In the genomic region with DNA sequence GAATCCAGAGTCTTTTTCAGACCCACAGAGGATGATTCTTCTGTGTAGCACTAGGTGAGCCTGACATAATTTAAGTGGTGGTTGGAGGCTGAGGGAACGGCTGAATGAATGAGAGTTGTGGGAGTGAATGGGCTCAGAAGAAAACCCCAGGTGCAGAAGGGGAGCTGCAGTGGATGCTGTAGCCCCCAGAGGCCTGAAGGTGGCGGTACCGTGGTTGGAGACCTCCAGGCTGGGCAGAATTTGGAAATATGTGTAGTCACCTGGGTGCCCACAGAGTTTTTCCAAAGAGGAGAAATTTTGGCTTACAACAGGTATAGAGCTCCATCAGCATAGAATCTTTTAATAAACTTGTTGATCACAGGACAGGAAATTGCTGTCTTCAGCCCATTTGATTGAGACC, we compare ENCODE assay signal across 10 cellular contexts. TPM values are rescaled to one million over a fixed set of nuclear protein-coding genes. Genes with fewer than 3 reads are reported as not detected.
DNase-seq lines count a peak whose midpoint lies in the region; ATAC-seq, FAIRE-seq and TF ChIP-seq lines count a peak whose summit lies in the region.
"Had no signal": no experiment of that assay in that cellular context is flagged by ENCODE, and none has a peak within 500 bp of the region (broad histone marks: within the 10 kb centered on the region; RNA-seq: fewer than 3 reads in every experiment).

No MANE protein-coding gene starts in this region.

- no peak for FAIRE-seq in astrocyte (lab: Jason Lieb, UNC)

- H2BK12ac ChIP-seq in H9 (ENCODE audit: insufficient read length, low read depth, low read length) = no peak overlapping the region

- H3K4me2 ChIP-seq in SK-N-SH (no peak overlapping the region), H9 (ENCODE audit: insufficient read depth, insufficient read length, low read length) (no peak overlapping the region), astrocyte (ENCODE audit: low read length) (no peak overlapping the region)

- H3K79me2 ChIP-seq in SK-N-SH (ENCODE audit: insufficient read depth) (no peaks in the 10 kb centered on the region), H9 (ENCODE audit: insufficient read depth, low read length) (no peaks in the 10 kb centered on the region), astrocyte (ENCODE audit: insufficient read depth, low read length) (no peaks in the 10 kb centered on the region)

- H3K4ac ChIP-seq in H9 (ENCODE audit: low read depth, low read length) = no peak overlapping the region

- H3K27me3 Mint-ChIP-seq in H9 (ENCODE audit: low read depth) = peaks cover 92% of the 10 kb centered on the region
- H3K27me3 Mint-ChIP-seq in astrocyte (ENCODE audit: low read depth, unreplicated experiment) = peaks cover 81% of the 10 kb centered on the region

- no peak overlapping the region for H3K23ac ChIP-seq in H9 (ENCODE audit: insufficient read length, low read depth, low read length)

- ATAC-seq in SK-N-SH treated with all-trans-retinoic acid at 6 μM for 48 hours = no peak
- no peak for ATAC-seq in HG03108 (IDR thresholded peaks at IDR 0.05; ENCODE audit: unreplicated experiment)
- ATAC-seq in GM21381 (IDR thresholded peaks at IDR 0.05; ENCODE audit: unreplicated experiment) = no peak

- H2AK5ac ChIP-seq in H9 (ENCODE audit: insufficient read length, low read length) = no peak overlapping the region

- H3K4me3 Mint-ChIP-seq in H9 = no peak overlapping the region
- no peak overlapping the region for H3K4me3 Mint-ChIP-seq in astrocyte (ENCODE audit: unreplicated experiment)
- H3K4me3 Mint-ChIP-seq: CD4-positive, alpha-beta T cell had no signal

- no peak overlapping the region for H4K5ac ChIP-seq in H9 (ENCODE audit: insufficient read length, low read depth, low read length)

- H2BK20ac ChIP-seq in H9 (ENCODE audit: low read depth, low read length, poor library complexity, severe bottlenecking) = no peak overlapping the region

- H3K9me3 Mint-ChIP-seq in H9 = no peaks in the 10 kb centered on the region
- H3K9me3 Mint-ChIP-seq in astrocyte (ENCODE audit: unreplicated experiment) = peaks cover 9% of the 10 kb centered on the region
- H3K9me3 Mint-ChIP-seq: CD4-positive, alpha-beta T cell had no signal

- no peak overlapping the region for H4K8ac ChIP-seq in H9 (replicated peaks; ENCODE audit: insufficient read length, low read depth, low read length)

- no peak overlapping the region for H3K18ac ChIP-seq in H9 (ENCODE audit: insufficient read length, low read depth, low read length)

- H3K27me3 ChIP-seq in SK-N-SH (ENCODE audit: insufficient read depth) = peaks cover 4% of the 10 kb centered on the region; the same call in 1 of the 2 replicates
- H3K27me3 ChIP-seq in H9 (ENCODE audit: insufficient read depth, low read length) = peaks cover 15% of the 10 kb centered on the region
- H3K27me3 ChIP-seq in astrocyte (ENCODE audit: insufficient read depth, low read length) = peaks cover 38% of the 10 kb centered on the region

- H3K4me1 ChIP-seq in SK-N-SH (ENCODE audit: control insufficient read depth in 1 of 2, insufficient read depth in 2 of 2, low read depth in 1 of 2, low read length in 1 of 2) = peaks cover 0 to 3% of the 10 kb centered on the region in 2 experiments; a peak in 1 of 4 replicates
- no peaks in the 10 kb centered on the region for H3K4me1 ChIP-seq in H9 (ENCODE audit: insufficient read depth, low read length)
- H3K4me1 ChIP-seq in astrocyte (ENCODE audit: insufficient read depth, low read length) = peaks cover 7% of the 10 kb centered on the region

- H3K4me1 Mint-ChIP-seq in H9 = peaks cover 4 to 5% of the 10 kb centered on the region in 2 experiments
- H3K4me1 Mint-ChIP-seq in astrocyte (ENCODE audit: low read depth, unreplicated experiment) = no peaks in the 10 kb centered on the region

- TF ChIP-seq CTCF in SK-N-SH (IDR thresholded peaks at IDR 0.05) = peak; percentile 41; the same call in 1 of the 2 replicates
- peak; percentile 81 for TF ChIP-seq CTCF in H9 (conservative IDR thresholded peaks at IDR 0.05)
- peak; percentile 45 for TF ChIP-seq CTCF in astrocyte (IDR thresholded peaks at IDR 0.05; ENCODE audit: insufficient read depth, low read depth, low read length)

- H3K4me3 ChIP-seq in SK-N-SH (ENCODE audit: low read depth in 2 of 2, low read length in 1 of 2) = no peak overlapping the region; a peak in 1 of 4 replicates
- no peak overlapping the region for H3K4me3 ChIP-seq in astrocyte (ENCODE audit: insufficient read depth, low read depth, low read length)

- no peak for TF ChIP-seq RAD21 in SK-N-SH (IDR thresholded peaks at IDR 0.05; ENCODE audit: low read length)

- CTCF ChIA-PET in SK-N-SH (lab: Yijun Ruan, JAX) = interaction anchor here (0.7 to 1.2 kb wide), 2 partner anchors 12 to 89 kb away, joined by 3 to 4 read pairs; no protein-coding TSS in a partner anchor

- peaks cover 3% of the 10 kb centered on the region for H3F3A ChIP-seq in SK-N-SH (replicated peaks; ENCODE audit: insufficient read depth)

- H3K27ac ChIP-seq in SK-N-SH (ENCODE audit: low read depth in 2 of 2, low read length in 1 of 2) (no peak overlapping the region), H9 (ENCODE audit: insufficient read length, low read depth, low read length) (no peak overlapping the region), astrocyte (ENCODE audit: low read depth, low read length) (no peak overlapping the region)

- TF ChIP-seq EP300 in SK-N-SH (IDR thresholded peaks at IDR 0.05; ENCODE audit: borderline replicate concordance in 1 of 2, low read depth in 1 of 2, low read length in 1 of 2) = no peak

- no peak overlapping the region for H4K91ac ChIP-seq in H9 (ENCODE audit: insufficient read length, low read depth, low read length)

- H3K36me3 ChIP-seq in SK-N-SH (replicated peaks in 1 of 2; ENCODE audit: control insufficient read depth in 1 of 2, insufficient read depth in 2 of 2, low read length in 1 of 2) = no peaks in the 10 kb centered on the region
- H3K36me3 ChIP-seq in astrocyte (ENCODE audit: insufficient read depth, low read length) = no peaks in the 10 kb centered on the region

- H3K9ac ChIP-seq in SK-N-SH (no peak overlapping the region), H9 (ENCODE audit: extremely low read depth, insufficient read length, low read length) (no peak overlapping the region), astrocyte (ENCODE audit: low read length) (no peak overlapping the region)

- peaks cover 8% of the 10 kb centered on the region for H3K23me2 ChIP-seq in H9 (ENCODE audit: insufficient read length, low read depth, low read length, poor library complexity, severe bottlenecking)

- H3K27ac Mint-ChIP-seq in H9 (no peak overlapping the region), astrocyte (ENCODE audit: unreplicated experiment) (no peak overlapping the region)
- H3K27ac Mint-ChIP-seq: CD4-positive, alpha-beta T cell had no signal

- H3K56ac ChIP-seq in H9 (ENCODE audit: insufficient read length, low read depth, low read length) = no peak overlapping the region

- no peak overlapping the region for H3K14ac ChIP-seq in H9 (ENCODE audit: insufficient read depth, low read length)

- H4K20me1 ChIP-seq in SK-N-SH (ENCODE audit: insufficient read depth) (no peaks in the 10 kb centered on the region), H9 (ENCODE audit: control insufficient read depth, insufficient read depth, insufficient read length) (no peaks in the 10 kb centered on the region), astrocyte (ENCODE audit: insufficient read depth, low read length) (no peaks in the 10 kb centered on the region)

- H3K36me3 Mint-ChIP-seq in H9 (ENCODE audit: insufficient read depth in 1 of 3, low read depth in 3 of 3) (no peaks in the 10 kb centered on the region), astrocyte (ENCODE audit: low read depth, unreplicated experiment) (no peaks in the 10 kb centered on the region)

- no peaks in the 10 kb centered on the region for H3K79me1 ChIP-seq in H9 (ENCODE audit: insufficient read depth, low read depth, low read length, poor library complexity, severe bottlenecking)

- no peak overlapping the region for H2BK5ac ChIP-seq in H9 (ENCODE audit: insufficient read length, low read length)

- POLR2A ChIA-PET in SK-N-SH (lab: Yijun Ruan, JAX) = no interaction called here

- H3K9me3 ChIP-seq in SK-N-SH = no peaks in the 10 kb centered on the region
- H3K9me3 ChIP-seq in H9 (ENCODE audit: control insufficient read depth, low read depth, low read length) = no peaks in the 10 kb centered on the region
- no peaks in the 10 kb centered on the region for H3K9me3 ChIP-seq in astrocyte (ENCODE audit: insufficient read depth, low read depth, low read length)

- H3K9me2 ChIP-seq in SK-N-SH = no peaks in the 10 kb centered on the region

- H2AFZ ChIP-seq in SK-N-SH (ENCODE audit: low read depth) (no peak overlapping the region), H9 (ENCODE audit: low read length) (no peak overlapping the region), astrocyte (ENCODE audit: low read depth, low read length) (no peak overlapping the region)

- no peak overlapping the region for H2BK15ac ChIP-seq in H9 (ENCODE audit: low read depth, low read length)

- no peak overlapping the region for H2BK120ac ChIP-seq in H9 (ENCODE audit: low read depth, low read length, poor library complexity, severe bottlenecking)

- DNase-seq in SK-N-SH (no peak), H9 (no peak), astrocyte (ENCODE audit: low read depth) (no peak), mesenteric fat pad (ENCODE audit: low spot score) (peak; percentile 53), NCI-H510A (lab: John Stamatoyannopoulos, UW) (no peak)
- DNase-seq: CD4-positive, alpha-beta T cell; NCI-H1105 had no signal

- H3T11ph ChIP-seq in H9 (ENCODE audit: low read length) = no peak overlapping the region

- 0% methylated on average over 3 of the region's 3 CpGs for WGBS in SK-N-SH (ENCODE audit: low lambda C conversion rate)
- whole genome bisulfite sequencing in H9 (ENCODE audit: extremely low coverage, insufficient read length, low lambda C conversion rate) = no CpG with 5 or more reads among the region's 3 CpGs

RNA-seq across cellular contexts. Expression of gene RAET1G, which starts 6.5 kb away (rescaled TPM):
- 1.7 and 2.5 TPM in 2 replicates for polyA plus RNA-seq in SK-N-SH (2012; rRNA removed)
- polyA plus RNA-seq in SK-N-SH (2012; cell fraction: cytosol; rRNA removed) = 1.5 and 2.2 TPM in 2 replicates
- 0.95 and 1.3 TPM in 2 replicates for polyA plus RNA-seq in SK-N-SH (2012; cell fraction: nucleus; rRNA removed)
- total RNA-seq in H9 (2021) = not detected in 2 replicates
- not detected in 2 replicates for total RNA-seq in astrocyte
- 0.51 TPM for total RNA-seq in mesenteric fat pad
- total RNA-seq: CD4-positive, alpha-beta T cell had no signal

RNA-seq across cellular contexts. Expression of gene ULBP2, which starts 12.4 kb away (rescaled TPM):
- 5.0 and 5.3 TPM in 2 replicates for polyA plus RNA-seq in SK-N-SH (2012; rRNA removed)
- polyA plus RNA-seq in SK-N-SH (2012; cell fraction: cytosol; rRNA removed) = 3.6 and 3.7 TPM in 2 replicates
- 3.8 and 4.5 TPM in 2 replicates for polyA plus RNA-seq in SK-N-SH (2012; cell fraction: nucleus; rRNA removed)
- total RNA-seq in H9 (2021) (not detected in 2 replicates), astrocyte (7.3 and 7.5 TPM in 2 replicates), mesenteric fat pad (0.96 TPM)

RNA-seq across cellular contexts. Expression of gene RAET1E, which starts 31.5 kb away (rescaled TPM):
- 0.15 and 0.26 TPM in 2 replicates for polyA plus RNA-seq in SK-N-SH (2012; rRNA removed)
- polyA plus RNA-seq in SK-N-SH (2012; cell fraction: cytosol; rRNA removed) = 0.12 and 0.21 TPM in 2 replicates
- polyA plus RNA-seq in SK-N-SH (2012; cell fraction: nucleus; rRNA removed) = 0.11 and 0.22 TPM in 2 replicates
- not detected in 2 replicates for total RNA-seq in H9 (2021)
- not detected in 2 replicates for total RNA-seq in astrocyte
- 0.29 TPM for total RNA-seq in mesenteric fat pad
- total RNA-seq: CD4-positive, alpha-beta T cell had no signal

RNA-seq across cellular contexts. Expression of gene ULBP1, which starts 34.3 kb away (rescaled TPM):
- 0.02 TPM in 1 of 2 replicates, not detected in the other for polyA plus RNA-seq in SK-N-SH (2012; rRNA removed)
- 0.03 TPM in 2 replicates for polyA plus RNA-seq in SK-N-SH (2012; cell fraction: cytosol; rRNA removed)
- 0.01 and 0.02 TPM in 2 replicates for polyA plus RNA-seq in SK-N-SH (2012; cell fraction: nucleus; rRNA removed)
- total RNA-seq in H9 (2021) = 1.6 and 2.1 TPM in 2 replicates
- total RNA-seq in astrocyte = 7.4 and 8.8 TPM in 2 replicates
- total RNA-seq in mesenteric fat pad = 0.19 TPM
